Comparison of ENCODE assay signal across 8 cellular contexts in the genomic region with DNA sequence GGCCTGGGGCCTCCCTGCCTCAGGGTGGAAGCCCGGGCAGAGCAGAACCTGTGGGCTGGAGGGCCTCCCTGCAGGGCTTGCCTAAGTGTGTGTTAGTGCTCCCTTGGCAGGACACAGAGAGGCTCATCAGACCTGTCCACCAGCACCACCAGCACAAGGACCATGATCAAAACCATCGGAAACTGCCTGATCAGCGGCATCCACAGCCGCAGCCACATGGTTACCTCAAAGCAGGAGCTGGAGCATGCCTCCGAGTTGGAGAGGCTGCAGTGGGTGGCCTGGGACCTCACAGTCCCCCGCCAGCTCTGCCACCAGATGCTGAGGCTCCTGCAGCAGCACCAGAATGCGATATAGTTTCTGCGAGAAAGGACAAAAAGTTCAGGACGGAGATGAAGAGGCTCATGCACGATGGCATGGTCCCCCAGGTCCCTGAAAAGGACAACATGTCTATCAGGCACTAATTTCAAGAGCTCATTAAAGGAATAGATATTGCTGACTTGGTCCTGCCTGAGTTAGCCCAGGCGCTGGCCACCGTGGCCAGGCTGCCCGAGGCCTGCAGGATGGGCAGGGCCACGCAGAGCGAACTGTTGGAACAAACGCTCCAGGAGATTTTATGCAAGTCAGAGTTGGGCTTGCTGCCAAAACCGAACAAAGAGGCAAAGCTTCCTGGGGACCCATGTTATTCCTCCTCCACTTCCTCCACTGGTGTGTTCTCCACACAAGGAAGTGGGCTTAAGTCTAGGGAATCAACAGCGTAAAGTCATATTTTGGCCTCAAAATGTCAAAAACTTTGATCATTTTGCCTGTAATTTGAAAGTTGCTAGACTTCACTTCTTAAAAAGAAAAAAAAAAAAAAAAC.
DNase-seq lines count a peak whose midpoint lies in the region; ATAC-seq and TF ChIP-seq lines count a peak whose summit lies in the region.

No MANE protein-coding gene starts in this region.

- TF ChIP-seq CTCF in HCT116 (IDR thresholded peaks at IDR 0.05 in 2 of 3, conservative IDR thresholded peaks at IDR 0.05 in 1 of 3; ENCODE audit: borderline replicate concordance in 1 of 3, insufficient read depth in 1 of 3, low read depth in 2 of 3, low read length in 2 of 3) (no peak), natural killer cell (IDR thresholded peaks at IDR 0.05) (no peak)

- no peaks in the 10 kb centered on the region for H3K36me3 Mint-ChIP-seq in natural killer cell

- TF ChIP-seq RAD21 in HCT116 (IDR thresholded peaks at IDR 0.05; ENCODE audit: low read depth): no peak

- CTCF ChIA-PET in HCT116 (lab: Charles Lee): no interaction called here

- RAD21 ChIA-PET in HCT116 (lab: Charles Lee; ENCODE audit: low non-redundant PET in 1 of 2, low total read pairs in 2 of 2, uncharacterized antibody in 2 of 2, unreplicated experiment in 2 of 2): no interaction called here

- H3K9me2 ChIP-seq in HCT116 (ENCODE audit: insufficient read depth): no peaks in the 10 kb centered on the region

- no peak for ATAC-seq in HCT116
- peak; percentile 85 for ATAC-seq in Right ventricle myocardium inferior
- no peak for ATAC-seq in natural killer cell
- no peak for ATAC-seq in stimulated activated naive CD8-positive, alpha-beta T cell treated with anti-CD3 and anti-CD28 coated beads, Interleukin-15, Interleukin-2, amounts not matched to agents 100 U/mL and 50 U/mL, for 24 hours

- intact Hi-C loops in HCT116 (cut with micrococcal nuclease): no loop called here
- intact Hi-C loops in Right ventricle myocardium inferior (cut with DNase I): no loop called here
- intact Hi-C loops in natural killer cell (cut with micrococcal nuclease): no loop called here

- H3K27ac Mint-ChIP-seq in natural killer cell: no peak overlapping the region

- peaks cover 4 to 15% of the 10 kb centered on the region in 2 experiments; a peak in 3 of 4 replicates for H3K4me1 ChIP-seq in HCT116 (ENCODE audit: control insufficient read depth in 1 of 2, insufficient read depth in 2 of 2, low read length in 2 of 2)
- H3K4me1 ChIP-seq in SJCRH30: peaks cover 9% of the 10 kb centered on the region; the same call in 1 of the 2 replicates

- DNase-seq in HCT116 (ENCODE audit: low read depth, low spot score): no peak
- peak; percentile 85 to 92 for DNase-seq in SJCRH30
- DNase-seq in Right ventricle myocardium inferior (ENCODE audit: missing footprints): peak; percentile 85
- DNase-seq in skeletal muscle cell (ENCODE audit: low read depth): peak; percentile 60
- no peak for DNase-seq in EL
- DNase-seq in NK-92 treated with Interleukin-12 subunit alpha and Interleukin-12 subunit beta, amount 100 ng/mL, for 24 hours (lab: John Stamatoyannopoulos, UW): no peak
- no peak for DNase-seq in natural killer cell
- DNase-seq in stimulated activated naive CD8-positive, alpha-beta T cell treated with anti-CD3 and anti-CD28 coated beads, Interleukin-15, Interleukin-2, amounts not matched to agents 100 U/mL and 50 U/mL, for 24 hours: no peak

- POLR2A ChIA-PET in HCT116 (lab: Charles Lee): interaction anchor here (0.9 to 1.5 kb wide), 3 partner anchors 17 to 72 kb away, joined by 3 to 5 read pairs (median 4); no protein-coding TSS in a partner anchor

- H3K27me3 ChIP-seq in HCT116 (ENCODE audit: insufficient read depth, low read length) (no peaks in the 10 kb centered on the region), SJCRH30 (0 out of 2 replicates have a peak, but pooled peaks cover 2% of the 10 kb centered on the region)

- no peak overlapping the region for H3K4me3 Mint-ChIP-seq in natural killer cell

- H4K20me1 ChIP-seq in HCT116 (ENCODE audit: insufficient read depth): no peaks in the 10 kb centered on the region

- H3K27ac ChIP-seq in HCT116 (ENCODE audit: low read depth, low read length): no peak overlapping the region
- peak overlapping the region; percentile 24; the same call in 1 of the 2 replicates for H3K27ac ChIP-seq in SJCRH30

- H3K4me1 Mint-ChIP-seq in natural killer cell: peaks cover 0 to 7% of the 10 kb centered on the region in 2 donors

- no peak for TF ChIP-seq POLR2A in HCT116 (IDR thresholded peaks at IDR 0.05; ENCODE audit: borderline replicate concordance, extremely low read depth, insufficient read depth, insufficient read length)

- no peaks in the 10 kb centered on the region for H3K9me3 Mint-ChIP-seq in natural killer cell

- H3K4me2 ChIP-seq in HCT116 (ENCODE audit: low read length): 0 out of 2 replicates have a peak overlapping the region, but pooled peaks have one; percentile 8

- H3K9ac ChIP-seq in HCT116 (ENCODE audit: low read length): no peak overlapping the region

- peaks cover 0 to 11% of the 10 kb centered on the region in 2 donors for H3K27me3 Mint-ChIP-seq in natural killer cell (ENCODE audit: low read depth in 2 of 2)

- no TSS peak for BruUV-seq in HCT116 (replicated peaks; lab: Mats Ljungman, UMichigan)

- no peaks in the 10 kb centered on the region for H3K36me3 ChIP-seq in HCT116 (ENCODE audit: control insufficient read depth in 1 of 2, insufficient read depth in 2 of 2, low read length in 2 of 2)
- H3K36me3 ChIP-seq in SJCRH30: no peaks in the 10 kb centered on the region

- H3K9me3 ChIP-seq in HCT116 (ENCODE audit: control insufficient read depth in 1 of 2, insufficient read depth in 1 of 2, low read depth in 1 of 2, low read length in 2 of 2) (no peaks in the 10 kb centered on the region), SJCRH30 (replicated peaks) (no peaks in the 10 kb centered on the region)

- no peak overlapping the region for H2AFZ ChIP-seq in HCT116 (ENCODE audit: low read depth, low read length, poor library complexity, severe bottlenecking)

- H3K4me3 ChIP-seq in HCT116 (replicated peaks in 1 of 2; ENCODE audit: low read depth in 1 of 2, low read length in 2 of 2) (no peak overlapping the region), SJCRH30 (no peak overlapping the region; the same call in 1 of the 2 replicates), skeletal muscle cell (ENCODE audit: low read depth, low read length) (no peak overlapping the region)

- H3K79me2 ChIP-seq in HCT116 (ENCODE audit: insufficient read depth, low read length): no peaks in the 10 kb centered on the region

TF ChIP-seq in HCT116, 20 proteins besides CTCF, POLR2A, EP300 and RAD21:
- no peak for TF ChIP-seq CEBPB (IDR thresholded peaks at IDR 0.05; ENCODE audit: low read depth)
- no peak for TF ChIP-seq EZH2 (IDR thresholded peaks at IDR 0.05)
- no peak for TF ChIP-seq EZH2phosphoT487 (IDR thresholded peaks at IDR 0.05; ENCODE audit: borderline replicate concordance)
- no peak for TF ChIP-seq ELF1 (IDR thresholded peaks at IDR 0.05; ENCODE audit: borderline replicate concordance, low read depth)
- no peak for TF ChIP-seq ZFX (IDR thresholded peaks at IDR 0.05)
- no peak for TF ChIP-seq EGR1 (IDR thresholded peaks at IDR 0.05; ENCODE audit: low read depth)

Comparison
In these comparisons a context has a peak if more than half of its experiments do, and no peak if none do; other contexts are left out.
1. DNase-seq: peak in SJCRH30 (2 of 2), Right ventricle myocardium inferior (single experiment) and skeletal muscle cell (single experiment); none in HCT116 (single experiment), EL (single experiment), NK-92 treated with Interleukin-12 subunit alpha and Interleukin-12 subunit beta, amount 100 ng/mL, for 24 hours (single experiment), natural killer cell (single experiment) and stimulated activated naive CD8-positive, alpha-beta T cell treated with anti-CD3 and anti-CD28 coated beads, Interleukin-15, Interleukin-2, amounts not matched to agents 100 U/mL and 50 U/mL, for 24 hours (single experiment).